In the genomic region with DNA sequence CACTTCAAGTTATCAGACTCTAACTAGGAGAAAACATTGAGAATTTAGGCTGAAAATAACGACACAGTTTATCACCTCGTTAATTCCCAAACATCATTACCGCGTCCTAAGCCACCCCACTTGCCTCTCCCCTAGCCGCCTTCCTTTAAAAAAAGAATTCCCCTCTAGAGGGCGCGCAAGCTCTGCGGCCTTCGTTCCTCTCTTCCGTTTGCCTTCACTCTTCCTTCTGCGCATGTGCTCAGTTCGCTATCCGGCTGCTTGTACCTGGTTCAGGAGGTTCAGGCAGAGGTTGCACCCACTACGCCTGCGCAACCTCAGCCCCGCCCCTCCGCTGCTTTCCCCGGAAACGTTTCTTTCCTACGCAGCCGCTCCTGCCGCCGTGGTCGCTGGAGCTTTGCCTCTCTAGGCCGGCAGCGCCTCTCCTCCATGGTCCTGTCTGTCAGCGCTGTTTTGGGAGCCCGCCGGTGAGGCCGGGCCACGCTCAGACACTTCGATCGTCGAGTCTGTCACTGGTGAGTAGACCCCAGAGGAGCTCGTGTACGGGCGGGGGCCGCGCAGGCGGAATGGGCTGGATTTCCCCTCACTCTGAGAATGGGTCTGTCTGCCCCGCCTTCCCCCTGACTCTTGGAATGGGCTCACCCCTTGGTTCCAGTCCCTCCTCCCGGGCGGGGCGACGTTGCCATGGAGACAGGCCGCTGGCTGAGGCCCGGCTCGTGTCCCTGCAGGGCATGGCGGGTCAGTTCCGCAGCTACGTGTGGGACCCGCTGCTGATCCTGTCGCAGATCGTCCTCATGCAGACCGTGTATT, we compare ENCODE assay signal across 1 cellular context.
A peak's percentile ranks its signal among the peaks of the same experiment; 100 is the strongest.
TF ChIP-seq lines count a peak whose summit lies in the region.

A gene (plus strand): TSS at position 353 of the 807 bp plus-strand sequence. CDS start 376 bp downstream, at position 729.

TF ChIP-seq in HepG2, 621 proteins besides CTCF, POLR2A, EP300 and RAD21 (continued from another document and continues in another):
- TF ChIP-seq, protein P1, sequence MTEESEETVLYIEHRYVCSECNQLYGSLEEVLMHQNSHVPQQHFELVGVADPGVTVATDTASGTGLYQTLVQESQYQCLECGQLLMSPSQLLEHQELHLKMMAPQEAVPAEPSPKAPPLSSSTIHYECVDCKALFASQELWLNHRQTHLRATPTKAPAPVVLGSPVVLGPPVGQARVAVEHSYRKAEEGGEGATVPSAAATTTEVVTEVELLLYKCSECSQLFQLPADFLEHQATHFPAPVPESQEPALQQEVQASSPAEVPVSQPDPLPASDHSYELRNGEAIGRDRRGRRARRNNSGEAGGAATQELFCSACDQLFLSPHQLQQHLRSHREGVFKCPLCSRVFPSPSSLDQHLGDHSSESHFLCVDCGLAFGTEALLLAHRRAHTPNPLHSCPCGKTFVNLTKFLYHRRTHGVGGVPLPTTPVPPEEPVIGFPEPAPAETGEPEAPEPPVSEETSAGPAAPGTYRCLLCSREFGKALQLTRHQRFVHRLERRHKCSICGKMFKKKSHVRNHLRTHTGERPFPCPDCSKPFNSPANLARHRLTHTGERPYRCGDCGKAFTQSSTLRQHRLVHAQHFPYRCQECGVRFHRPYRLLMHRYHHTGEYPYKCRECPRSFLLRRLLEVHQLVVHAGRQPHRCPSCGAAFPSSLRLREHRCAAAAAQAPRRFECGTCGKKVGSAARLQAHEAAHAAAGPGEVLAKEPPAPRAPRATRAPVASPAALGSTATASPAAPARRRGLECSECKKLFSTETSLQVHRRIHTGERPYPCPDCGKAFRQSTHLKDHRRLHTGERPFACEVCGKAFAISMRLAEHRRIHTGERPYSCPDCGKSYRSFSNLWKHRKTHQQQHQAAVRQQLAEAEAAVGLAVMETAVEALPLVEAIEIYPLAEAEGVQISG (CRISPR knock-in tag; IDR thresholded peaks at IDR 0.05), result peak; percentile 99
- TF ChIP-seq NR2F6 (IDR thresholded peaks at IDR 0.05), result peak; percentile 68; the same call in 1 of the 2 replicates
- peak; percentile 56 for TF ChIP-seq NR2F6 (CRISPR knock-in tag; IDR thresholded peaks at IDR 0.05)
- peak; percentile 76 for TF ChIP-seq TEAD2 (CRISPR knock-in tag; IDR thresholded peaks at IDR 0.05)
- TF ChIP-seq, protein P2, sequence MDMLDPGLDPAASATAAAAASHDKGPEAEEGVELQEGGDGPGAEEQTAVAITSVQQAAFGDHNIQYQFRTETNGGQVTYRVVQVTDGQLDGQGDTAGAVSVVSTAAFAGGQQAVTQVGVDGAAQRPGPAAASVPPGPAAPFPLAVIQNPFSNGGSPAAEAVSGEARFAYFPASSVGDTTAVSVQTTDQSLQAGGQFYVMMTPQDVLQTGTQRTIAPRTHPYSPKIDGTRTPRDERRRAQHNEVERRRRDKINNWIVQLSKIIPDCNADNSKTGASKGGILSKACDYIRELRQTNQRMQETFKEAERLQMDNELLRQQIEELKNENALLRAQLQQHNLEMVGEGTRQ (IDR thresholded peaks at IDR 0.05; ENCODE audit: low read depth, low read length), result peak; percentile 11; the same call in 1 of the 2 replicates
- TF ChIP-seq, protein P2 (CRISPR knock-in tag; IDR thresholded peaks at IDR 0.05; ENCODE audit: borderline replicate concordance), result peak; percentile 64; the same call in 1 of the 2 replicates
- peak; percentile 98 for TF ChIP-seq DMAP1 (CRISPR knock-in tag; IDR thresholded peaks at IDR 0.05)
- TF ChIP-seq BORCS8-MEF2B (CRISPR knock-in tag; IDR thresholded peaks at IDR 0.05), result peak; percentile 88
- no peak for TF ChIP-seq EHMT2 (IDR thresholded peaks at IDR 0.05; ENCODE audit: borderline replicate concordance, low read depth, low read length)
- no peak for TF ChIP-seq CBX2 (IDR thresholded peaks at IDR 0.05; ENCODE audit: low read depth, low read length)
- TF ChIP-seq CBX2 (CRISPR knock-in tag; IDR thresholded peaks at IDR 0.05; ENCODE audit: low read depth), result no peak
- TF ChIP-seq, protein P3, sequence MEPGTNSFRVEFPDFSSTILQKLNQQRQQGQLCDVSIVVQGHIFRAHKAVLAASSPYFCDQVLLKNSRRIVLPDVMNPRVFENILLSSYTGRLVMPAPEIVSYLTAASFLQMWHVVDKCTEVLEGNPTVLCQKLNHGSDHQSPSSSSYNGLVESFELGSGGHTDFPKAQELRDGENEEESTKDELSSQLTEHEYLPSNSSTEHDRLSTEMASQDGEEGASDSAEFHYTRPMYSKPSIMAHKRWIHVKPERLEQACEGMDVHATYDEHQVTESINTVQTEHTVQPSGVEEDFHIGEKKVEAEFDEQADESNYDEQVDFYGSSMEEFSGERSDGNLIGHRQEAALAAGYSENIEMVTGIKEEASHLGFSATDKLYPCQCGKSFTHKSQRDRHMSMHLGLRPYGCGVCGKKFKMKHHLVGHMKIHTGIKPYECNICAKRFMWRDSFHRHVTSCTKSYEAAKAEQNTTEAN (CRISPR knock-in tag; conservative IDR thresholded peaks at IDR 0.05), result peak; percentile 54; the same call in 1 of the 2 replicates
- TF ChIP-seq HDAC1 (CRISPR knock-in tag; IDR thresholded peaks at IDR 0.05), result peak; percentile 99
- peak; percentile 98 for TF ChIP-seq RBM39 (IDR thresholded peaks at IDR 0.05; ENCODE audit: low read depth, low read length, poor library complexity, severe bottlenecking)
- TF ChIP-seq, protein P4, sequence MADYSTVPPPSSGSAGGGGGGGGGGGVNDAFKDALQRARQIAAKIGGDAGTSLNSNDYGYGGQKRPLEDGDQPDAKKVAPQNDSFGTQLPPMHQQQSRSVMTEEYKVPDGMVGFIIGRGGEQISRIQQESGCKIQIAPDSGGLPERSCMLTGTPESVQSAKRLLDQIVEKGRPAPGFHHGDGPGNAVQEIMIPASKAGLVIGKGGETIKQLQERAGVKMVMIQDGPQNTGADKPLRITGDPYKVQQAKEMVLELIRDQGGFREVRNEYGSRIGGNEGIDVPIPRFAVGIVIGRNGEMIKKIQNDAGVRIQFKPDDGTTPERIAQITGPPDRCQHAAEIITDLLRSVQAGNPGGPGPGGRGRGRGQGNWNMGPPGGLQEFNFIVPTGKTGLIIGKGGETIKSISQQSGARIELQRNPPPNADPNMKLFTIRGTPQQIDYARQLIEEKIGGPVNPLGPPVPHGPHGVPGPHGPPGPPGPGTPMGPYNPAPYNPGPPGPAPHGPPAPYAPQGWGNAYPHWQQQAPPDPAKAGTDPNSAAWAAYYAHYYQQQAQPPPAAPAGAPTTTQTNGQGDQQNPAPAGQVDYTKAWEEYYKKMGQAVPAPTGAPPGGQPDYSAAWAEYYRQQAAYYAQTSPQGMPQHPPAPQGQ (CRISPR knock-in tag; IDR thresholded peaks at IDR 0.05; ENCODE audit: borderline replicate concordance), result no peak; the same call in 1 of the 2 replicates
- peak; percentile 78 for TF ChIP-seq MYC (CRISPR knock-in tag; IDR thresholded peaks at IDR 0.05; ENCODE audit: borderline replicate concordance)
- no peak; the same call in 1 of the 2 replicates for TF ChIP-seq ZNF546 (CRISPR knock-in tag; conservative IDR thresholded peaks at IDR 0.05)
- peak; percentile 10; the same call in 1 of the 2 replicates for TF ChIP-seq SIX1 (CRISPR knock-in tag; IDR thresholded peaks at IDR 0.05; ENCODE audit: borderline replicate concordance)
- no peak for TF ChIP-seq SRSF4 (IDR thresholded peaks at IDR 0.05; ENCODE audit: low read depth, low read length, poor library complexity, severe bottlenecking)
- peak; percentile 66; the same call in 1 of the 2 replicates for TF ChIP-seq ZNF557 (CRISPR knock-in tag; IDR thresholded peaks at IDR 0.05)
- TF ChIP-seq ZFY (CRISPR knock-in tag; IDR thresholded peaks at IDR 0.05), result peak; percentile 92
- TF ChIP-seq, protein P5, sequence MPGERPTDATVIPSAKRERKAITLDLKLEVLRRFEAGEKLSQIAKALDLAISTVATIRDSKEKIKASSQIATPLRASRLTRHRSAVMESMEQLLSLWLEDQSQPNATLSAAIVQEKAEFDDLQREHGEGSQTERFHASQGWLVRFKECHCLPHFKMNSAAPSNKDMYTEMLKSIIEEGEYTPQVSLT (CRISPR knock-in tag; IDR thresholded peaks at IDR 0.05; ENCODE audit: borderline replicate concordance, low read depth), result no peak; the same call in 1 of the 2 replicates
- TF ChIP-seq, protein P6, sequence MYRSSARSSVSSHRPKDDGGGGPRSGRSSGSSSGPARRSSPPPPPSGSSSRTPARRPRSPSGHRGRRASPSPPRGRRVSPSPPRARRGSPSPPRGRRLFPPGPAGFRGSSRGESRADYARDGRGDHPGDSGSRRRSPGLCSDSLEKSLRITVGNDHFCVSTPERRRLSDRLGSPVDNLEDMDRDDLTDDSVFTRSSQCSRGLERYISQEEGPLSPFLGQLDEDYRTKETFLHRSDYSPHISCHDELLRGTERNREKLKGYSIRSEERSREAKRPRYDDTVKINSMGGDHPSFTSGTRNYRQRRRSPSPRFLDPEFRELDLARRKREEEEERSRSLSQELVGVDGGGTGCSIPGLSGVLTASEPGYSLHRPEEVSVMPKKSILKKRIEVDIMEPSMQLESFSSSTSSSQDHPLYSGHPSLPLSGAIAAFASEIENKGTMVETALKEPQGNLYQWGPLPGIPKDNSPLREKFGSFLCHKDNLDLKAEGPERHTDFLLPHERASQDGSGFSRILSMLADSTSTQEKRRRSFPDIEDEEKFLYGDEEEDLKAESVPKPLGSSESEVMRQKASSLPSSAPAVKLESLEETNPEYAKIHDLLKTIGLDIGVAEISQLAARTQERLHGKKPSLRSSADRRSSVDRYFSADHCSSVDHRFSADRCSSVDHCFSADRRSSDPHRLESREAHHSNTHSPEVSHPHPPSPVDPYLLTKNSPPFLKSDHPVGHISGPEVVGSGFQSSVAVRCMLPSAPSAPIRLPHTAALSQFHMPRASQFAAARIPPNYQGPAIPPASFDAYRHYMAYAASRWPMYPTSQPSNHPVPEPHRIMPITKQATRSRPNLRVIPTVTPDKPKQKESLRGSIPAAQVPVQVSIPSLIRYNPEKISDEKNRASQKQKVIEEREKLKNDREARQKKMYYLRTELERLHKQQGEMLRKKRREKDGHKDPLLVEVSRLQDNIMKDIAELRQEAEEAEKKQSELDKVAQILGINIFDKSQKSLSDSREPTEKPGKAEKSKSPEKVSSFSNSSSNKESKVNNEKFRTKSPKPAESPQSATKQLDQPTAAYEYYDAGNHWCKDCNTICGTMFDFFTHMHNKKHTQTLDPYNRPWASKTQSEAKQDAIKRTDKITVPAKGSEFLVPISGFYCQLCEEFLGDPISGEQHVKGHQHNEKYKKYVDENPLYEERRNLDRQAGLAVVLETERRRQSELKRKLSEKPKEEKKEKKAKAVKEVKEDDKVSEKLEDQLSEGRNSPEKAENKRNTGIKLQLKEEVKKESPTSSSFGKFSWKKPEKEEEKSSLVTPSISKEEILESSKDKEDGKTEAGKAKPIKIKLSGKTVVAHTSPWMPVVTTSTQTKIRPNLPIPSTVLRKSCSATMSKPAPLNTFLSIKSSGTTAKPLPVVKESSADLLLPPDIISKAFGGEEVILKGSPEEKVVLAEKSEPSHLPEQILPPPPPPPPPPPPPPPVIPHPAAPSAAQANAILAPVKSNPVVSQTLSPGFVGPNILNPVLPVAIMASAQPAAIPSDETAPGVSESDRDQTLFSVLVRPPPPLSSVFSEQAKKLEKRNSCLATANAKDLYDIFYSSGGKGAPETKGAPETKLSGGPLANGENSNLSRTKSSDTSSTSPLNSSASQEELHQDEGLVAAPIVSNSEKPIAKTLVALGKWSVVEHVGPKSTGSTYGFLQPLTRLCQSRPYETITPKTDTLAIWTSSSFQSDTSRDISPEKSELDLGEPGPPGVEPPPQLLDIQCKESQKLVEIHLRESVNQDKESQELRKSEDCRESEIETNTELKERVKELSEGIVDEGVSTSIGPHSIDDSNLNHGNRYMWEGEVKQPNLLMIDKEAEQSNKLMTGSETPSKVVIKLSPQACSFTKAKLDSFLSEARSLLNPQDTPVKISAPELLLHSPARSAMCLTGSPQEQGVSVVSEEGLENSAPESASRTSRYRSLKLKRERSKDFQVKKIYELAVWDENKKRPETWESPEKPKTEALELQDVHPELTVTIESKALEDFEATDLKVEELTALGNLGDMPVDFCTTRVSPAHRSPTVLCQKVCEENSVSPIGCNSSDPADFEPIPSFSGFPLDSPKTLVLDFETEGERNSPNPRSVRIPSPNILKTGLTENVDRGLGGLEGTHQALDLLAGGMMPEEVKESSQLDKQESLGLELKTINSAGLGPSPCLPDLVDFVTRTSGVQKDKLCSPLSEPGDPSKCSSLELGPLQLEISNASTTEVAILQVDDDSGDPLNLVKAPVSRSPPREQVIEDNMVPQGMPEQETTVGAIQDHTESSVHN (CRISPR knock-in tag; IDR thresholded peaks at IDR 0.05), result peak; percentile 94
- peak; percentile 100 for TF ChIP-seq ZNF501 (CRISPR knock-in tag; IDR thresholded peaks at IDR 0.05)
- TF ChIP-seq DNMT1 (CRISPR knock-in tag; IDR thresholded peaks at IDR 0.05), result no peak; the same call in 1 of the 2 replicates
- no peak for TF ChIP-seq SP1 (IDR thresholded peaks at IDR 0.05)
- TF ChIP-seq SP1 (CRISPR knock-in tag; IDR thresholded peaks at IDR 0.05), result peak; percentile 86
- TF ChIP-seq, protein P7, sequence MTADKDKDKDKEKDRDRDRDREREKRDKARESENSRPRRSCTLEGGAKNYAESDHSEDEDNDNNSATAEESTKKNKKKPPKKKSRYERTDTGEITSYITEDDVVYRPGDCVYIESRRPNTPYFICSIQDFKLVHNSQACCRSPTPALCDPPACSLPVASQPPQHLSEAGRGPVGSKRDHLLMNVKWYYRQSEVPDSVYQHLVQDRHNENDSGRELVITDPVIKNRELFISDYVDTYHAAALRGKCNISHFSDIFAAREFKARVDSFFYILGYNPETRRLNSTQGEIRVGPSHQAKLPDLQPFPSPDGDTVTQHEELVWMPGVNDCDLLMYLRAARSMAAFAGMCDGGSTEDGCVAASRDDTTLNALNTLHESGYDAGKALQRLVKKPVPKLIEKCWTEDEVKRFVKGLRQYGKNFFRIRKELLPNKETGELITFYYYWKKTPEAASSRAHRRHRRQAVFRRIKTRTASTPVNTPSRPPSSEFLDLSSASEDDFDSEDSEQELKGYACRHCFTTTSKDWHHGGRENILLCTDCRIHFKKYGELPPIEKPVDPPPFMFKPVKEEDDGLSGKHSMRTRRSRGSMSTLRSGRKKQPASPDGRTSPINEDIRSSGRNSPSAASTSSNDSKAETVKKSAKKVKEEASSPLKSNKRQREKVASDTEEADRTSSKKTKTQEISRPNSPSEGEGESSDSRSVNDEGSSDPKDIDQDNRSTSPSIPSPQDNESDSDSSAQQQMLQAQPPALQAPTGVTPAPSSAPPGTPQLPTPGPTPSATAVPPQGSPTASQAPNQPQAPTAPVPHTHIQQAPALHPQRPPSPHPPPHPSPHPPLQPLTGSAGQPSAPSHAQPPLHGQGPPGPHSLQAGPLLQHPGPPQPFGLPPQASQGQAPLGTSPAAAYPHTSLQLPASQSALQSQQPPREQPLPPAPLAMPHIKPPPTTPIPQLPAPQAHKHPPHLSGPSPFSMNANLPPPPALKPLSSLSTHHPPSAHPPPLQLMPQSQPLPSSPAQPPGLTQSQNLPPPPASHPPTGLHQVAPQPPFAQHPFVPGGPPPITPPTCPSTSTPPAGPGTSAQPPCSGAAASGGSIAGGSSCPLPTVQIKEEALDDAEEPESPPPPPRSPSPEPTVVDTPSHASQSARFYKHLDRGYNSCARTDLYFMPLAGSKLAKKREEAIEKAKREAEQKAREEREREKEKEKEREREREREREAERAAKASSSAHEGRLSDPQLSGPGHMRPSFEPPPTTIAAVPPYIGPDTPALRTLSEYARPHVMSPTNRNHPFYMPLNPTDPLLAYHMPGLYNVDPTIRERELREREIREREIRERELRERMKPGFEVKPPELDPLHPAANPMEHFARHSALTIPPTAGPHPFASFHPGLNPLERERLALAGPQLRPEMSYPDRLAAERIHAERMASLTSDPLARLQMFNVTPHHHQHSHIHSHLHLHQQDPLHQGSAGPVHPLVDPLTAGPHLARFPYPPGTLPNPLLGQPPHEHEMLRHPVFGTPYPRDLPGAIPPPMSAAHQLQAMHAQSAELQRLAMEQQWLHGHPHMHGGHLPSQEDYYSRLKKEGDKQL (CRISPR knock-in tag; IDR thresholded peaks at IDR 0.05; ENCODE audit: low read depth), result peak; percentile 64
- TF ChIP-seq SP2 (CRISPR knock-in tag; IDR thresholded peaks at IDR 0.05), result peak; percentile 69
